19 cellular contexts compared by ENCODE assay signal in the genomic region with DNA sequence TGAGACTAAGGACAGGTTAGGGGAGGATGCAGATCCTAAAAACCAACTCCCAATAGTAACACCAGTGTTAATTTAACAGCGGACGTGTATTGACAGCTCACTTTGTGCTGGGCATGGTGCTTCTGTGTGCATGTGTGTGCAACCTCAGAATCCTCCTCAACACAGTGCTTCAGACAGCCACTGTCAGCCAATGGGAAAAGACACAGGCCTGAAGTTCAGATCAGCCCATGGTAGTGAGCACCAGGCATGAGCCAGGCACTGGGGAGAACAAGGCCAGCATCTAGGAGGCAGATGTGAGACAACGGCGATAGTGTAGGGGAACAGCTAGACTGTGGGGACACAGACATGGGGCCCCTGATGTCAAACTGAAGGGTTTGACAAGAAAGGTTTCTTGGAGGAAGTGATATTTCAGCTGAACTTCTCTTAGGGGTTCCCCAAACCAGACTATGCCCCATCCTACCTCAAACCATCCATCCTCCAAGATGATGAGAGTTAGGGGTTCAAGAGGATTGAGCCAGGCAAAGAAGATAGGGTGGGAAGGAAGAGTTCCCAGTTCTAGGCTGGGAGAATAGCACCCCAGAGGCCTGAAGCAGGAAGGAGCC.
"Had no signal": no experiment of that assay in that cellular context is flagged by ENCODE, and none has a peak within 500 bp of the region (broad histone marks: within the 10 kb centered on the region; RNA-seq: fewer than 3 reads in every experiment).

No MANE protein-coding gene starts in this region.

- H3K9ac ChIP-seq: parathyroid adenoma had no signal

- H3K27me3 ChIP-seq: cardiac muscle cell, SJCRH30, suprapubic skin, upper lobe of right lung had no signal

- DNase-seq: activated CD4-positive, alpha-beta T cell treated with anti-CD3 and anti-CD28 coated beads for 1 hour; activated CD8-positive, alpha-beta memory T cell treated with anti-CD3 and anti-CD28 coated beads for 24 hours; activated CD8-positive, alpha-beta memory T cell treated with anti-CD3 and anti-CD28 coated beads, Interleukin-2, amount 50 U/mL, for 48 hours; activated gamma-delta T cell; activated T-cell treated with anti-CD3 and anti-CD28 coated beads, Interleukin-2, amount 50 U/mL, for 72 hours; endodermal cell; erythroblast; kidney; left ventricle myocardium inferior; mammary epithelial cell; stimulated activated CD4-positive, alpha-beta T cell treated with anti-CD3 and anti-CD28 coated beads, Interleukin-4, amount 100 ng/mL, for 24 hours; stimulated activated naive CD4-positive, alpha-beta T cell treated with Interleukin-2 at 50 U/mL for 16 hours; T-helper 17 cell; upper lobe of right lung had no signal

- H3K79me2 ChIP-seq: parathyroid adenoma had no signal

- H3K36me3 ChIP-seq: cardiac muscle cell, left ventricle myocardium inferior, SJCRH30, suprapubic skin, upper lobe of right lung had no signal

- H3K9me3 ChIP-seq: suprapubic skin had no signal

- H3K4me3 ChIP-seq: cardiac muscle cell, left ventricle myocardium inferior, SJCRH30, suprapubic skin, upper lobe of right lung had no signal

- H3K4me1 ChIP-seq: parathyroid adenoma, suprapubic skin, upper lobe of right lung had no signal

- H2AFZ ChIP-seq: parathyroid adenoma had no signal

- H3K27ac ChIP-seq: cardiac muscle cell, parathyroid adenoma, suprapubic skin, upper lobe of right lung, VCaP had no signal

- ATAC-seq: activated T-cell treated with anti-CD3 and anti-CD28 coated beads, Interleukin-2, amount 50 U/mL, for 72 hours; T-helper 17 cell had no signal
